Comparison of ENCODE assay signal across 8 cellular contexts in genomic region chr17:17237026-17237799, GRCh38. TPM values are rescaled to one million over a fixed set of nuclear protein-coding genes. Genes with fewer than 3 reads are reported as not detected.
A peak's percentile ranks its signal among the peaks of the same experiment; 100 is the strongest.
DNase-seq lines count a peak whose midpoint lies in the region; ATAC-seq and TF ChIP-seq lines count a peak whose summit lies in the region.

Gene FLCN (minus strand): TSS chr17:17237168. CDS start chr17:17228137, 9,031 bp downstream.

- H3K36me3 Mint-ChIP-seq in T-helper 17 cell (ENCODE audit: low read depth), result no peaks in the 10 kb centered on the region

- peak within 1 kb of the TSS; percentile 96 for H3K4me3 Mint-ChIP-seq in T-helper 17 cell

- intact Hi-C loops in left ventricle myocardium inferior (cut with micrococcal nuclease), result no loop called here
- intact Hi-C loops in prostate gland (cut with DNase I), result loop anchor here (5.0 kb wide), 1 partner anchor 95 kb away; no protein-coding TSS in a partner anchor

- no peaks in the 10 kb centered on the region for H3K27me3 Mint-ChIP-seq in T-helper 17 cell

- H3K4me1 Mint-ChIP-seq in T-helper 17 cell, result peaks cover 22% of the 10 kb centered on the region

- no peaks in the 10 kb centered on the region for H3K9me3 ChIP-seq in T-helper 17 cell (ENCODE audit: control insufficient read depth, low read length, poor library complexity, severe bottlenecking)
- H3K9me3 ChIP-seq in left ventricle myocardium inferior (replicated peaks), result no peaks in the 10 kb centered on the region
- H3K9me3 ChIP-seq in prostate gland, result no peaks in the 10 kb centered on the region

- H3K27me3 ChIP-seq in left ventricle myocardium inferior (ENCODE audit: low read depth), result no peaks in the 10 kb centered on the region
- no peaks in the 10 kb centered on the region for H3K27me3 ChIP-seq in prostate gland (replicated peaks; ENCODE audit: insufficient read depth)

- TF ChIP-seq POLR2A in GM15510 (IDR thresholded peaks at IDR 0.05; ENCODE audit: borderline replicate concordance, extremely low read depth, insufficient read length) (peak; percentile 92), prostate gland (IDR thresholded peaks at IDR 0.05) (peak; percentile 83)

- DNase-seq in NCI-H146 (lab: John Stamatoyannopoulos, UW) (peak; percentile 80), T-helper 17 cell (peak; percentile 79 to 87 (median 85)), amygdala (lab: John Stamatoyannopoulos, UW) (peak; percentile 44 to 95 (median 82)), left ventricle myocardium inferior (peak; percentile 96), prostate gland (ENCODE audit: low spot score) (peak; percentile 87), ureter (ENCODE audit: low spot score) (peak; percentile 93)

- TF ChIP-seq CTCF in left ventricle myocardium inferior (IDR thresholded peaks at IDR 0.05; ENCODE audit: borderline replicate concordance) (no peak), prostate gland (IDR thresholded peaks at IDR 0.05) (peak in 1 of 4 experiments; percentile 18)

- H3K27ac ChIP-seq in left ventricle myocardium inferior (replicated peaks) (peak within 1 kb of the TSS; percentile 97), prostate gland (peak within 1 kb of the TSS; percentile 94 to 97)

- peak within 1 kb of the TSS; percentile 95 for H3K4me3 ChIP-seq in left ventricle myocardium inferior
- H3K4me3 ChIP-seq in prostate gland, result peak within 1 kb of the TSS; percentile 90 to 94

- ATAC-seq in HG02870 (IDR thresholded peaks at IDR 0.05; ENCODE audit: unreplicated experiment) (peak; percentile 66), T-helper 17 cell (peak; percentile 94)

- peaks cover 54% of the 10 kb centered on the region for H3K4me1 ChIP-seq in left ventricle myocardium inferior
- H3K4me1 ChIP-seq in prostate gland (replicated peaks), result peaks cover 3% of the 10 kb centered on the region

- H3K36me3 ChIP-seq in left ventricle myocardium inferior (peaks cover 4% of the 10 kb centered on the region), prostate gland (no peaks in the 10 kb centered on the region)

- under 1% methylated on average over 33 of the region's 53 CpGs for WGBS in prostate gland

- peak within 1 kb of the TSS; percentile 98 for H3K27ac Mint-ChIP-seq in T-helper 17 cell

RNA-seq across cellular contexts. Expression of gene FLCN, which starts in this region (rescaled TPM):
- total RNA-seq in T-helper 17 cell, result 10 to 100 TPM; 34.1 to 44.9 TPM
- 46.6 TPM for total RNA-seq in left ventricle myocardium inferior
- total RNA-seq in prostate gland, result 100 to 1,000 TPM in 1 of 2 donors, 10 to 100 TPM in 1; 43.8 to 125 TPM
- 59.8 TPM for total RNA-seq in ureter

Comparison
In these comparisons a context has a peak if more than half of its experiments do, and no peak if none do; other contexts are left out.
1. Peak in every context shown above with its lines: DNase-seq, ATAC-seq, H3K4me3 ChIP-seq and H3K27ac ChIP-seq.